In genomic region chr17:7280519-7281073, GRCh38 we compare ENCODE assay signal across 8 cellular contexts. TPM values are rescaled to one million over a fixed set of nuclear protein-coding genes. Genes with fewer than 3 reads are reported as not detected.
DNase-seq lines count a peak whose midpoint lies in the region; ATAC-seq, FAIRE-seq and TF ChIP-seq lines count a peak whose summit lies in the region.

No MANE protein-coding gene starts in this region.

- no peaks in the 10 kb centered on the region for H3K79me1 ChIP-seq in mesenchymal stem cell (replicated peaks; ENCODE audit: low read length, poor library complexity, severe bottlenecking)

- no peak overlapping the region for H2BK15ac ChIP-seq in mesenchymal stem cell (ENCODE audit: low read depth, poor library complexity, severe bottlenecking)

- H3K27ac ChIP-seq in 22Rv1 (peak overlapping the region; percentile 69), mesenchymal stem cell (ENCODE audit: low read length, poor library complexity, severe bottlenecking) (no peak overlapping the region)

- no peak overlapping the region for H3K23ac ChIP-seq in mesenchymal stem cell (ENCODE audit: low read length in 2 of 2)

- no peak overlapping the region for H3K14ac ChIP-seq in mesenchymal stem cell (ENCODE audit: low read length in 2 of 2)

- peak; percentile 84 for DNase-seq in GM18507 (ENCODE audit: extremely low spot score, insufficient read length, low read depth)
- peak; percentile 86 for DNase-seq in NOMO-1 treated with dmso at 0.1 percent for 144 hours (lab: John Stamatoyannopoulos, UW; ENCODE audit: unreplicated experiment)
- DNase-seq in activated CD8-positive, alpha-beta memory T cell treated with anti-CD3 and anti-CD28 coated beads, Interleukin-2, amount 50 U/mL, for 1 hour (ENCODE audit: extremely low read depth), result peak; percentile 58
- peak; percentile 86 for DNase-seq in mesenchymal stem cell
- peak; percentile 72 for DNase-seq in stimulated activated CD8-positive, alpha-beta memory T cell treated with anti-CD3 and anti-CD28 coated beads, Interleukin-12 subunit alpha, Interleukin-12 subunit beta, amount 100 ng/mL, for 4 hours (ENCODE audit: low read depth)

- H2BK120ac ChIP-seq in mesenchymal stem cell (ENCODE audit: low read depth, low read length), result no peak overlapping the region

- FAIRE-seq in GM18507 (lab: Jason Lieb, UNC), result peak; percentile 96

- H3K9ac ChIP-seq in endocrine pancreas (ENCODE audit: control insufficient read depth, insufficient read depth, low read length) (peak overlapping the region; percentile 5), mesenchymal stem cell (ENCODE audit: low read length) (peak overlapping the region; percentile 77)

- peak overlapping the region; percentile 69 for H3K4me2 ChIP-seq in mesenchymal stem cell (ENCODE audit: low read length, poor library complexity, severe bottlenecking)

- H4K91ac ChIP-seq in mesenchymal stem cell (ENCODE audit: low read length), result no peak overlapping the region

- no peak overlapping the region for H3K4ac ChIP-seq in mesenchymal stem cell (ENCODE audit: low read depth in 1 of 2, low read length in 2 of 2)

- WGBS in mesenchymal stem cell, result 1% methylated on average over 28 of the region's 29 CpGs

- H2BK5ac ChIP-seq in mesenchymal stem cell (ENCODE audit: low read depth, low read length, poor library complexity, severe bottlenecking), result no peak overlapping the region

- no peak overlapping the region for H2AFZ ChIP-seq in mesenchymal stem cell (ENCODE audit: low read depth, low read length)

- TF ChIP-seq CTCF in 22Rv1 (IDR thresholded peaks at IDR 0.05), result peak; percentile 86

- H3K27me3 ChIP-seq in endocrine pancreas (ENCODE audit: control insufficient read depth, insufficient read depth, low read length) (no peaks in the 10 kb centered on the region), mesenchymal stem cell (ENCODE audit: control insufficient read depth in 1 of 2, insufficient read depth in 1 of 2, low read length in 2 of 2) (peaks cover 37 to 43% of the 10 kb centered on the region in 2 experiments)

- ATAC-seq in HG03565 (IDR thresholded peaks at IDR 0.05; ENCODE audit: unreplicated experiment), result peak; percentile 40

- no peak overlapping the region for H2BK12ac ChIP-seq in mesenchymal stem cell (ENCODE audit: low read length in 2 of 2)

- H2AK5ac ChIP-seq in mesenchymal stem cell (ENCODE audit: low read length, severe bottlenecking), result no peak overlapping the region

- H4K8ac ChIP-seq in mesenchymal stem cell (ENCODE audit: low read length), result no peak overlapping the region

- H3K4me3 ChIP-seq in endocrine pancreas (ENCODE audit: control insufficient read depth, insufficient read depth, low read length), result no peak overlapping the region
- peak overlapping the region in 1 of 2 experiments; percentile 77 for H3K4me3 ChIP-seq in mesenchymal stem cell (ENCODE audit: insufficient read depth in 1 of 2, low read depth in 1 of 2, low read length in 2 of 2)

- no peak overlapping the region for H3K18ac ChIP-seq in mesenchymal stem cell (ENCODE audit: low read depth in 1 of 2, low read length in 2 of 2)

- H3K36me3 ChIP-seq in endocrine pancreas (ENCODE audit: control insufficient read depth, insufficient read depth, low read length) (no peaks in the 10 kb centered on the region), mesenchymal stem cell (ENCODE audit: control insufficient read depth in 1 of 2, insufficient read depth in 2 of 2, low read depth in 1 of 2, low read length in 2 of 2) (no peaks in the 10 kb centered on the region)

- H3K9me3 ChIP-seq in endocrine pancreas (ENCODE audit: control insufficient read depth, low read length) (no peaks in the 10 kb centered on the region), mesenchymal stem cell (ENCODE audit: control insufficient read depth, low read length) (no peaks in the 10 kb centered on the region)

- H3K4me1 ChIP-seq in endocrine pancreas (ENCODE audit: control insufficient read depth, insufficient read depth, low read length), result no peaks in the 10 kb centered on the region
- peaks cover 20% of the 10 kb centered on the region for H3K4me1 ChIP-seq in mesenchymal stem cell (ENCODE audit: control insufficient read depth, insufficient read depth, low read depth, low read length)

RNA-seq across cellular contexts. Expression of gene SLC2A4, which starts 0.9 kb away (rescaled TPM):
- polyA plus RNA-seq in mesenchymal stem cell (2013, experiment 1 of 2), result 0.19 TPM
- polyA plus RNA-seq in mesenchymal stem cell (2013, experiment 2 of 2), result 0.23 TPM

RNA-seq across cellular contexts. Expression of gene YBX2, which starts 13.8 kb away (rescaled TPM):
- 0.11 TPM for polyA plus RNA-seq in mesenchymal stem cell (2013, experiment 1 of 2)
- polyA plus RNA-seq in mesenchymal stem cell (2013, experiment 2 of 2), result 0.05 TPM

RNA-seq across cellular contexts. Expression of gene CLDN7, which starts 18.3 kb away (rescaled TPM):
- polyA plus RNA-seq in mesenchymal stem cell (2013, experiment 1 of 2), result 2.6 TPM
- 1.9 TPM for polyA plus RNA-seq in mesenchymal stem cell (2013, experiment 2 of 2)

RNA-seq across cellular contexts. Expression of gene EIF5A, which starts 26.8 kb away (rescaled TPM):
- 537 TPM for polyA plus RNA-seq in mesenchymal stem cell (2013, experiment 1 of 2)
- 553 TPM for polyA plus RNA-seq in mesenchymal stem cell (2013, experiment 2 of 2)

RNA-seq across cellular contexts. Expression of gene ELP5, which starts 28.6 kb away (rescaled TPM):
- 36.8 TPM for polyA plus RNA-seq in mesenchymal stem cell (2013, experiment 1 of 2)
- polyA plus RNA-seq in mesenchymal stem cell (2013, experiment 2 of 2), result 39.0 TPM
